2 cellular contexts compared by ENCODE assay signal in the genomic region with DNA sequence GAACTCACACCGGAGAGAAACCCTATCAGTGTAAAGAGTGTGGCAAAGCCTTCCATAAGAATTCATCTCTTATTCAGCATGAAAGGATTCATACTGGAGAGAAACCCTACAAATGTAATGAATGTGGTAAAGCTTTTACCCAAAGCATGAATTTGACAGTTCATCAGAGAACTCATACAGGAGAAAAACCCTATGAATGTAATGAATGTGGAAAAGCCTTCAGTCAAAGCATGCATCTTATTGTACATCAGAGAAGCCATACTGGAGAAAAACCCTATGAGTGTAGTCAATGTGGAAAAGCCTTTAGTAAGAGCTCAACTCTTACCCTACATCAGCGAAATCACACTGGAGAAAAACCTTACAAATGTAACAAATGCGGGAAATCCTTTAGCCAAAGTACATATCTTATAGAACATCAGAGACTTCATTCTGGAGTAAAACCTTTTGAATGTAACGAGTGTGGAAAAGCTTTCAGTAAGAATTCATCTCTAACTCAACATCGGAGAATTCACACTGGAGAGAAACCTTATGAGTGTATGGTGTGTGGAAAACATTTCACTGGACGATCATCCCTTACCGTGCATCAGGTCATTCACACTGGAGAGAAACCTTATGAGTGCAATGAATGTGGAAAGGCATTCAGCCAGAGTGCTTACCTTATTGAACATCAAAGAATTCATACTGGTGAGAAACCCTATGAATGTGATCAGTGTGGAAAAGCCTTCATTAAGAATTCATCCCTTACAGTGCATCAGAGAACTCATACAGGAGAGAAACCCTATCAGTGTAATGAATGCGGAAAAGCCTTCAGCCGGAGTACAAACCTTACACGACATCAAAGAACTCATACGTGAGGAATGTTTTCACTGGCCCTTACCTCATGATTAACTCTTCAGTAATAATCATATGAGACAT.
TF ChIP-seq lines count a peak whose summit lies in the region.

No MANE protein-coding gene starts in this region.

TF ChIP-seq in HCT116, 20 proteins besides CTCF, POLR2A, EP300 and RAD21:
- TF ChIP-seq ZNF274 (IDR thresholded peaks at IDR 0.05; ENCODE audit: low read depth, low read length) (peak; percentile 97), EZH2phosphoT487 (IDR thresholded peaks at IDR 0.05; ENCODE audit: borderline replicate concordance) (no peak)

TF ChIP-seq in K562, 482 proteins besides CTCF, POLR2A, EP300 and RAD21:
- TF ChIP-seq SUPT5H (IDR thresholded peaks at IDR 0.05), result no peak
- no peak for TF ChIP-seq ZNF12 (CRISPR knock-in tag; IDR thresholded peaks at IDR 0.05)
- TF ChIP-seq ZNF668 (CRISPR knock-in tag; IDR thresholded peaks at IDR 0.05), result no peak
- TF ChIP-seq ZNF347 (CRISPR knock-in tag; IDR thresholded peaks at IDR 0.05; ENCODE audit: low read depth), result no peak
- TF ChIP-seq ZNF274 (IDR thresholded peaks at IDR 0.05; ENCODE audit: borderline replicate concordance, low read depth, low read length), result peak; percentile 96
